ENCODE assay signal across 8 cellular contexts in genomic region chrX:107710617-107711391, GRCh38.
DNase-seq lines count a peak whose midpoint lies in the region; ATAC-seq and TF ChIP-seq lines count a peak whose summit lies in the region.

No MANE protein-coding gene starts in this region.

- peak overlapping the region; percentile 66 for H3K4me3 Mint-ChIP-seq in activated naive CD8-positive, alpha-beta T cell treated with anti-CD3 and anti-CD28 coated beads for 36 hours

- no peaks in the 10 kb centered on the region for H3K9me2 ChIP-seq in OCI-LY1 (ENCODE audit: low read depth, low read length)

- no peak overlapping the region; the same call in 1 of the 2 replicates for H3K9ac ChIP-seq in OCI-LY1 (ENCODE audit: low read length)

- peak overlapping the region; percentile 99 for H3K27ac ChIP-seq in ACC112 (ENCODE audit: low read depth, low read length)
- H3K27ac ChIP-seq in OCI-LY1 (ENCODE audit: low read depth, low read length, poor library complexity, severe bottlenecking), result peak overlapping the region; percentile 54
- H3K27ac ChIP-seq in left ventricle myocardium inferior (replicated peaks), result peak overlapping the region; percentile 94
- H3K27ac ChIP-seq in sigmoid colon, result peak overlapping the region; percentile 91 to 98 (median 94)

- ATAC-seq in GM18858 (IDR thresholded peaks at IDR 0.05; ENCODE audit: unreplicated experiment) (peak; percentile 98), HG02973 (IDR thresholded peaks at IDR 0.05; ENCODE audit: unreplicated experiment) (peak; percentile 83)

- no peak for TF ChIP-seq CTCF in OCI-LY1 (IDR thresholded peaks at IDR 0.05; ENCODE audit: low read length)
- no peak for TF ChIP-seq CTCF in left ventricle myocardium inferior (IDR thresholded peaks at IDR 0.05; ENCODE audit: borderline replicate concordance)
- no peak for TF ChIP-seq CTCF in sigmoid colon (IDR thresholded peaks at IDR 0.05)

- peak overlapping the region; percentile 92 for H3K27ac Mint-ChIP-seq in activated naive CD8-positive, alpha-beta T cell treated with anti-CD3 and anti-CD28 coated beads for 36 hours

- peak; percentile 41 for DNase-seq in activated naive CD8-positive, alpha-beta T cell treated with anti-CD3 and anti-CD28 coated beads for 36 hours
- no peak for DNase-seq in left ventricle myocardium inferior
- DNase-seq in sigmoid colon, result peak; percentile 70
- DNase-seq in DMS79 treated with DMSO at 0.1 percent for 48 hours (lab: John Stamatoyannopoulos, UW), result no peak

- H3K4me1 ChIP-seq in ACC112 (ENCODE audit: control insufficient read depth, insufficient read depth, low read length, unreplicated experiment), result peaks cover 44% of the 10 kb centered on the region
- H3K4me1 ChIP-seq in OCI-LY1 (ENCODE audit: insufficient read depth, low read length, severe bottlenecking), result peaks cover 18% of the 10 kb centered on the region
- H3K4me1 ChIP-seq in left ventricle myocardium inferior, result peaks cover 56% of the 10 kb centered on the region
- peaks cover 0 to 38% (median 22%) of the 10 kb centered on the region in 4 donors for H3K4me1 ChIP-seq in sigmoid colon

- H3K4me3 ChIP-seq in ACC112 (ENCODE audit: low read depth, low read length), result no peak overlapping the region
- H3K4me3 ChIP-seq in OCI-LY1 (ENCODE audit: low read depth, low read length, poor library complexity, severe bottlenecking), result no peak overlapping the region
- no peak overlapping the region for H3K4me3 ChIP-seq in left ventricle myocardium inferior
- no peak overlapping the region for H3K4me3 ChIP-seq in sigmoid colon

- no peaks in the 10 kb centered on the region for H4K20me1 ChIP-seq in OCI-LY1 (ENCODE audit: insufficient read depth, low read length)

- TF ChIP-seq EP300 in sigmoid colon (IDR thresholded peaks at IDR 0.05), result peak in 2 of 4 donors; percentile 39 to 73

- peak in 1 of 2 donors; percentile 6 for TF ChIP-seq POLR2A in sigmoid colon (IDR thresholded peaks at IDR 0.05)

- H3K9me3 Mint-ChIP-seq in activated naive CD8-positive, alpha-beta T cell treated with anti-CD3 and anti-CD28 coated beads for 36 hours, result no peaks in the 10 kb centered on the region

- H3K36me3 ChIP-seq in ACC112 (ENCODE audit: insufficient read depth, low read length), result peaks cover 12% of the 10 kb centered on the region; the same call in 1 of the 2 replicates
- H3K36me3 ChIP-seq in OCI-LY1 (ENCODE audit: insufficient read depth, low read length), result no peaks in the 10 kb centered on the region; the same call in 1 of the 2 replicates
- H3K36me3 ChIP-seq in left ventricle myocardium inferior, result peaks cover 26% of the 10 kb centered on the region
- H3K36me3 ChIP-seq in sigmoid colon, result peaks cover 8 to 28% (median 16%) of the 10 kb centered on the region in 4 donors

- no peaks in the 10 kb centered on the region for H3F3A ChIP-seq in OCI-LY1 (ENCODE audit: insufficient read depth, low read length)

- H3K36me3 Mint-ChIP-seq in activated naive CD8-positive, alpha-beta T cell treated with anti-CD3 and anti-CD28 coated beads for 36 hours, result peaks cover 13% of the 10 kb centered on the region

- H3K9me3 ChIP-seq in OCI-LY1 (ENCODE audit: low read length) (no peaks in the 10 kb centered on the region), left ventricle myocardium inferior (replicated peaks) (no peaks in the 10 kb centered on the region), sigmoid colon (no peaks in the 10 kb centered on the region)

- no peak overlapping the region for H2AFZ ChIP-seq in ACC112 (ENCODE audit: low read length, unreplicated experiment)
- H2AFZ ChIP-seq in OCI-LY1 (ENCODE audit: low read length), result no peak overlapping the region

- peaks cover 47% of the 10 kb centered on the region for H3K4me1 Mint-ChIP-seq in activated naive CD8-positive, alpha-beta T cell treated with anti-CD3 and anti-CD28 coated beads for 36 hours

- intact Hi-C loops in left ventricle myocardium inferior (cut with micrococcal nuclease) (loop anchor here (5.0 kb wide), 1 partner anchor 34 kb away; no protein-coding TSS in a partner anchor), sigmoid colon (cut with DNase I) (loop anchor here (10.0 kb wide), 1 partner anchor 816 kb away; no protein-coding TSS in a partner anchor)

- peaks cover 13% of the 10 kb centered on the region for H3K79me2 ChIP-seq in ACC112 (ENCODE audit: control insufficient read depth, insufficient read depth, low read length, unreplicated experiment)
- H3K79me2 ChIP-seq in OCI-LY1 (ENCODE audit: insufficient read depth, low read length), result no peaks in the 10 kb centered on the region

- 6 to 12% methylated on average over 7 of the region's 7 CpGs for WGBS in sigmoid colon, 2 donors

- H3K27me3 Mint-ChIP-seq in activated naive CD8-positive, alpha-beta T cell treated with anti-CD3 and anti-CD28 coated beads for 36 hours, result no peaks in the 10 kb centered on the region

- H3K27me3 ChIP-seq in ACC112 (ENCODE audit: insufficient read depth, low read length) (no peaks in the 10 kb centered on the region), OCI-LY1 (ENCODE audit: insufficient read depth, low read length) (no peaks in the 10 kb centered on the region), left ventricle myocardium inferior (ENCODE audit: low read depth) (no peaks in the 10 kb centered on the region), sigmoid colon (no peaks in the 10 kb centered on the region)

- peak overlapping the region; percentile 47; the same call in 1 of the 2 replicates for H3K4me2 ChIP-seq in OCI-LY1 (ENCODE audit: low read length)

Comparison
In these comparisons a context has a peak if more than half of its experiments do, and no peak if none do; other contexts are left out.
1. DNase-seq: peak in activated naive CD8-positive, alpha-beta T cell treated with anti-CD3 and anti-CD28 coated beads for 36 hours (single experiment) and sigmoid colon (single experiment); none in left ventricle myocardium inferior (single experiment) and DMS79 treated with DMSO at 0.1 percent for 48 hours (single experiment).
2. Peak in every context shown above with its lines, with median percentiles within 50 percentile points of each other: H3K27ac ChIP-seq.